In genomic region chr4:40401646-40402045, GRCh38 we compare ENCODE assay signal across 23 cellular contexts.
A peak's percentile ranks its signal among the peaks of the same experiment; 100 is the strongest.
DNase-seq lines count a peak whose midpoint lies in the region; ATAC-seq and TF ChIP-seq lines count a peak whose summit lies in the region.
"Had no signal": no experiment of that assay in that cellular context is flagged by ENCODE, and none has a peak within 500 bp of the region (broad histone marks: within the 10 kb centered on the region; RNA-seq: fewer than 3 reads in every experiment).

No MANE protein-coding gene starts in this region.

- H3K27ac Mint-ChIP-seq in H9, result peak overlapping the region in 2 of 3 experiments; percentile 18 to 40; a peak in 1 of 7 replicates
- H3K27ac Mint-ChIP-seq in MCF 10A (ENCODE audit: low read depth, unreplicated experiment), result no peak overlapping the region
- H3K27ac Mint-ChIP-seq: B cell; CD8-positive, alpha-beta T cell; T-cell had no signal

- no peak for ATAC-seq in SK-N-SH treated with all-trans-retinoic acid at 6 μM for 48 hours
- ATAC-seq: CD8-positive, alpha-beta T cell; GM12878; HepG2; Panc1; T-cell had no signal

- H2BK120ac ChIP-seq in H9 (ENCODE audit: low read depth, low read length, poor library complexity, severe bottlenecking) (no peak overlapping the region), mesenchymal stem cell (ENCODE audit: low read depth, low read length) (no peak overlapping the region)

- H2BK5ac ChIP-seq in H9 (ENCODE audit: insufficient read length, low read length) (no peak overlapping the region), mesenchymal stem cell (ENCODE audit: low read depth, low read length, poor library complexity, severe bottlenecking) (no peak overlapping the region)

- no peak overlapping the region for H3K18ac ChIP-seq in H9 (ENCODE audit: insufficient read length, low read depth, low read length)
- H3K18ac ChIP-seq in mesenchymal stem cell (ENCODE audit: low read depth in 1 of 2, low read length in 2 of 2), result no peak overlapping the region

- H3K4me3 ChIP-seq in HFF-Myc (replicated peaks; ENCODE audit: low read depth, low read length) (no peak overlapping the region), mesenchymal stem cell (ENCODE audit: insufficient read depth in 1 of 2, low read depth in 1 of 2, low read length in 2 of 2) (no peak overlapping the region)
- H3K4me3 ChIP-seq: GM12878 had no signal

- H3K36me3 Mint-ChIP-seq in H9 (ENCODE audit: insufficient read depth in 1 of 3, low read depth in 3 of 3), result peaks cover 9 to 13% (median 10%) of the 10 kb centered on the region in 3 experiments
- no peaks in the 10 kb centered on the region for H3K36me3 Mint-ChIP-seq in MCF 10A (ENCODE audit: insufficient read depth, unreplicated experiment)
- H3K36me3 Mint-ChIP-seq: CD8-positive, alpha-beta T cell had no signal

- no peaks in the 10 kb centered on the region; the same call in 1 of the 2 replicates for H3K4me1 ChIP-seq in H9 (ENCODE audit: insufficient read depth, low read length)
- peaks cover 1% of the 10 kb centered on the region for H3K4me1 ChIP-seq in mesenchymal stem cell (ENCODE audit: control insufficient read depth, insufficient read depth, low read depth, low read length)

- H2AK5ac ChIP-seq in H9 (ENCODE audit: insufficient read length, low read length) (no peak overlapping the region), mesenchymal stem cell (ENCODE audit: low read length, severe bottlenecking) (no peak overlapping the region)

- H2BK12ac ChIP-seq in H9 (ENCODE audit: insufficient read length, low read depth, low read length) (no peak overlapping the region), mesenchymal stem cell (ENCODE audit: low read length in 2 of 2) (no peak overlapping the region)

- H3K14ac ChIP-seq in H9 (ENCODE audit: insufficient read depth, low read length) (no peak overlapping the region), mesenchymal stem cell (ENCODE audit: low read length in 2 of 2) (no peak overlapping the region)

- no peaks in the 10 kb centered on the region for H3K36me3 ChIP-seq in mesenchymal stem cell (ENCODE audit: control insufficient read depth in 1 of 2, insufficient read depth in 2 of 2, low read depth in 1 of 2, low read length in 2 of 2)

- H3K4me1 Mint-ChIP-seq in H9 (peaks cover 10 to 20% of the 10 kb centered on the region in 2 experiments), MCF 10A (ENCODE audit: insufficient read depth, unreplicated experiment) (peaks cover 6% of the 10 kb centered on the region)
- H3K4me1 Mint-ChIP-seq: B cell had no signal

- CTCF ChIA-PET in MCF 10A (lab: Yijun Ruan, JAX), result interaction anchor here (0.6 kb wide), 1 partner anchor 12 kb away, joined by 4 read pairs; no protein-coding TSS in a partner anchor

- H4K8ac ChIP-seq in H9 (replicated peaks; ENCODE audit: insufficient read length, low read depth, low read length), result no peak overlapping the region
- H4K8ac ChIP-seq in mesenchymal stem cell (ENCODE audit: low read length), result no peak overlapping the region

- POLR2A ChIA-PET in MCF 10A (lab: Yijun Ruan, JAX), result no interaction called here

- H3K4ac ChIP-seq in H9 (ENCODE audit: low read depth, low read length) (no peak overlapping the region), mesenchymal stem cell (ENCODE audit: low read depth in 1 of 2, low read length in 2 of 2) (no peak overlapping the region)

- intact Hi-C loops in MCF 10A (cut with micrococcal nuclease), result no loop called here

- H3K4me3 Mint-ChIP-seq in H9 (no peak overlapping the region), MCF 10A (ENCODE audit: unreplicated experiment) (no peak overlapping the region)
- H3K4me3 Mint-ChIP-seq: B cell; CD8-positive, alpha-beta T cell; T-cell had no signal

- peaks cover 12% of the 10 kb centered on the region in 2 experiments for H3K9me3 Mint-ChIP-seq in H9
- H3K9me3 Mint-ChIP-seq in MCF 10A (ENCODE audit: unreplicated experiment), result no peaks in the 10 kb centered on the region
- H3K9me3 Mint-ChIP-seq: CD8-positive, alpha-beta T cell had no signal

- TF ChIP-seq CTCF in H9 (conservative IDR thresholded peaks at IDR 0.05), result no peak
- no peak for TF ChIP-seq CTCF in HFF-Myc (IDR thresholded peaks at IDR 0.05; ENCODE audit: low read depth, low read length, missing control alignments)
- TF ChIP-seq CTCF in MCF 10A (IDR thresholded peaks at IDR 0.05; ENCODE audit: unreplicated experiment), result no peak

- no peak overlapping the region for H2BK20ac ChIP-seq in H9 (ENCODE audit: low read depth, low read length, poor library complexity, severe bottlenecking)

- no CpG with 5 or more reads among the region's 8 CpGs for WGBS in H9 (ENCODE audit: extremely low coverage, insufficient read length, low lambda C conversion rate)
- 41% methylated on average over 7 of the region's 8 CpGs for WGBS in mesenchymal stem cell

- H3K23me2 ChIP-seq in H9 (ENCODE audit: insufficient read length, low read depth, low read length, poor library complexity, severe bottlenecking), result no peaks in the 10 kb centered on the region

- H4K91ac ChIP-seq in H9 (ENCODE audit: insufficient read length, low read depth, low read length) (no peak overlapping the region), mesenchymal stem cell (ENCODE audit: low read length) (no peak overlapping the region)

- BruUV-seq in MCF 10A (replicated peaks; lab: Mats Ljungman, UMichigan), result no TSS peak

- H3K27me3 Mint-ChIP-seq in H9 (ENCODE audit: low read depth) (no peaks in the 10 kb centered on the region; the same call in 1 of the 2 replicates), MCF 10A (ENCODE audit: insufficient read depth, unreplicated experiment) (no peaks in the 10 kb centered on the region)
- H3K27me3 Mint-ChIP-seq: B cell had no signal

- DNase-seq in H9 (no peak), HFF-Myc (ENCODE audit: extremely low read depth, low read depth) (peak; percentile 20), mesenchymal stem cell (peak; percentile 41), SW 1271 (lab: John Stamatoyannopoulos, UW) (no peak), MCF 10A (ENCODE audit: unreplicated experiment) (no peak), cerebellar cortex (ENCODE audit: low spot score) (no peak)
- DNase-seq: CD8-positive, alpha-beta T cell; DMS 273 treated with DMSO at 0.1 percent for 48 hours; DMS79; EL; GDM1; KBM-7; MM.1S; NCI-H2029; NCI-H526 treated with DMSO at 0.1 percent for 48 hours; SIG-M5; T-cell had no signal

- peaks cover 1% of the 10 kb centered on the region for H3K9me3 ChIP-seq in H9 (ENCODE audit: control insufficient read depth, low read depth, low read length)
- no peaks in the 10 kb centered on the region for H3K9me3 ChIP-seq in mesenchymal stem cell (ENCODE audit: control insufficient read depth, low read length)

- H3K27me3 ChIP-seq in H9 (ENCODE audit: insufficient read depth, low read length) (no peaks in the 10 kb centered on the region), mesenchymal stem cell (ENCODE audit: control insufficient read depth in 1 of 2, insufficient read depth in 1 of 2, low read length in 2 of 2) (peaks cover 0 to 7% of the 10 kb centered on the region in 2 experiments)

- H2BK15ac ChIP-seq in H9 (ENCODE audit: low read depth, low read length) (no peak overlapping the region), mesenchymal stem cell (ENCODE audit: low read depth, poor library complexity, severe bottlenecking) (no peak overlapping the region)

- no peak overlapping the region for H3K56ac ChIP-seq in H9 (ENCODE audit: insufficient read length, low read depth, low read length)

- H4K20me1 ChIP-seq in H9 (ENCODE audit: control insufficient read depth, insufficient read depth, insufficient read length), result no peaks in the 10 kb centered on the region

- H3K79me2 ChIP-seq in H9 (ENCODE audit: insufficient read depth, low read length), result no peaks in the 10 kb centered on the region

- no peak overlapping the region for H2AFZ ChIP-seq in H9 (ENCODE audit: low read length)
- H2AFZ ChIP-seq in mesenchymal stem cell (ENCODE audit: low read depth, low read length), result no peak overlapping the region

- no peak overlapping the region for H3T11ph ChIP-seq in H9 (ENCODE audit: low read length)

- H3K4me2 ChIP-seq in H9 (ENCODE audit: insufficient read depth, insufficient read length, low read length), result no peak overlapping the region
- H3K4me2 ChIP-seq in mesenchymal stem cell (ENCODE audit: low read length, poor library complexity, severe bottlenecking), result no peak overlapping the region

- H3K23ac ChIP-seq in H9 (ENCODE audit: insufficient read length, low read depth, low read length) (no peak overlapping the region), mesenchymal stem cell (ENCODE audit: low read length in 2 of 2) (no peak overlapping the region)

- H3K27ac ChIP-seq in H9 (ENCODE audit: insufficient read length, low read depth, low read length), result no peak overlapping the region
- H3K27ac ChIP-seq in mesenchymal stem cell (ENCODE audit: low read length, poor library complexity, severe bottlenecking), result no peak overlapping the region
- H3K27ac ChIP-seq: C4-2B had no signal

- no peaks in the 10 kb centered on the region for H3K79me1 ChIP-seq in H9 (ENCODE audit: insufficient read depth, low read depth, low read length, poor library complexity, severe bottlenecking)
- no peaks in the 10 kb centered on the region for H3K79me1 ChIP-seq in mesenchymal stem cell (replicated peaks; ENCODE audit: low read length, poor library complexity, severe bottlenecking)

- H3K9ac ChIP-seq in H9 (ENCODE audit: extremely low read depth, insufficient read length, low read length) (no peak overlapping the region), mesenchymal stem cell (ENCODE audit: low read length) (no peak overlapping the region)

- no peak overlapping the region for H4K5ac ChIP-seq in H9 (ENCODE audit: insufficient read length, low read depth, low read length)

TF ChIP-seq in SK-N-SH treated with all-trans-retinoic acid at 6 μM for 48 hours, 23 proteins besides CTCF, POLR2A, EP300 and RAD21:
- TF ChIP-seq TOX (CRISPR knock-in tag; IDR thresholded peaks at IDR 0.05; ENCODE audit: borderline replicate concordance) (no peak), BACH2 (CRISPR knock-in tag; IDR thresholded peaks at IDR 0.05; ENCODE audit: borderline replicate concordance) (no peak), TCF4 (CRISPR knock-in tag; IDR thresholded peaks at IDR 0.05; ENCODE audit: borderline replicate concordance) (peak; percentile 78; the same call in 1 of the 2 replicates)
- TF ChIP-seq, protein P1, sequence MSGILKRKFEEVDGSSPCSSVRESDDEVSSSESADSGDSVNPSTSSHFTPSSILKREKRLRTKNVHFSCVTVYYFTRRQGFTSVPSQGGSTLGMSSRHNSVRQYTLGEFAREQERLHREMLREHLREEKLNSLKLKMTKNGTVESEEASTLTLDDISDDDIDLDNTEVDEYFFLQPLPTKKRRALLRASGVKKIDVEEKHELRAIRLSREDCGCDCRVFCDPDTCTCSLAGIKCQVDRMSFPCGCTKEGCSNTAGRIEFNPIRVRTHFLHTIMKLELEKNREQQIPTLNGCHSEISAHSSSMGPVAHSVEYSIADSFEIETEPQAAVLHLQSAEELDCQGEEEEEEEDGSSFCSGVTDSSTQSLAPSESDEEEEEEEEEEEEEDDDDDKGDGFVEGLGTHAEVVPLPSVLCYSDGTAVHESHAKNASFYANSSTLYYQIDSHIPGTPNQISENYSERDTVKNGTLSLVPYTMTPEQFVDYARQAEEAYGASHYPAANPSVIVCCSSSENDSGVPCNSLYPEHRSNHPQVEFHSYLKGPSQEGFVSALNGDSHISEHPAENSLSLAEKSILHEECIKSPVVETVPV (CRISPR knock-in tag; IDR thresholded peaks at IDR 0.05), result no peak

Comparison
In these comparisons a context has a peak if more than half of its experiments do, and no peak if none do; other contexts are left out.
1. DNase-seq: peak in HFF-Myc (single experiment) and mesenchymal stem cell (single experiment); none in H9 (single experiment), SW 1271 (0 of 2), MCF 10A (single experiment) and cerebellar cortex (single experiment).